12 cellular contexts compared by ENCODE assay signal in genomic region chr12:124700810-124701594, GRCh38.
A peak's percentile ranks its signal among the peaks of the same experiment; 100 is the strongest.
DNase-seq lines count a peak whose midpoint lies in the region; ATAC-seq and TF ChIP-seq lines count a peak whose summit lies in the region.
"Had no signal": no experiment of that assay in that cellular context is flagged by ENCODE, and none has a peak within 500 bp of the region (broad histone marks: within the 10 kb centered on the region; RNA-seq: fewer than 3 reads in every experiment).

No MANE protein-coding gene starts in this region.

- TF ChIP-seq POLR2A in gastrocnemius medialis (IDR thresholded peaks at IDR 0.05), result no peak

- intact Hi-C loops in gastrocnemius medialis (cut with DNase I; ENCODE audit: low total_unique reads), result no loop called here

- H3K4me3 ChIP-seq in cardiac fibroblast (replicated peaks in 1 of 2; ENCODE audit: low read depth in 2 of 2, low read length in 2 of 2) (no peak overlapping the region), gastrocnemius medialis (no peak overlapping the region)

- no peaks in the 10 kb centered on the region for H3K36me3 ChIP-seq in gastrocnemius medialis

- ATAC-seq in gastrocnemius medialis (peak; percentile 22 to 32), HG02610 (IDR thresholded peaks at IDR 0.05; ENCODE audit: unreplicated experiment) (no peak)

- in situ Hi-C loops in gastrocnemius medialis (cut with MboI; ENCODE audit: low sequenced_read_pairs in 4 of 4), result no loop called here

- H3K27me3 ChIP-seq in gastrocnemius medialis, result no peaks in the 10 kb centered on the region

- DNase-seq in GM03348 (ENCODE audit: low spot score), result peak; percentile 90
- peak; percentile 44 to 91 for DNase-seq in cardiac fibroblast (ENCODE audit: low read depth in 2 of 2)
- DNase-seq in iPS-NIHi7 (ENCODE audit: extremely low spot score), result peak; percentile 61
- no peak for DNase-seq in gastrocnemius medialis
- DNase-seq in NCI-H1048 (lab: John Stamatoyannopoulos, UW), result no peak
- no peak for DNase-seq in GM10266 (ENCODE audit: extremely low spot score)
- no peak for DNase-seq in DMS 273 (lab: John Stamatoyannopoulos, UW; ENCODE audit: unreplicated experiment)
- DNase-seq: activated CD4-positive, alpha-beta T cell treated with anti-CD3 and anti-CD28 coated beads, Interleukin-2, amount 10 ng/mL, durations not matched to agents 24 days and 14 days; activated naive CD8-positive, alpha-beta T cell treated with anti-CD3 and anti-CD28 coated beads, Interleukin-2, amount 10 ng/mL, durations not matched to agents 7 days and 5 days; GOT3; NCI-H1105 treated with DMSO at 0.1 percent for 48 hours had no signal

- H3K4me1 ChIP-seq in gastrocnemius medialis, result peaks cover 4 to 9% of the 10 kb centered on the region in 2 donors

- no peaks in the 10 kb centered on the region for H3K9me3 ChIP-seq in gastrocnemius medialis

- H3K27ac ChIP-seq in gastrocnemius medialis, result peak overlapping the region in 2 of 4 donors; percentile 33 to 43

- no peak for TF ChIP-seq CTCF in cardiac fibroblast (IDR thresholded peaks at IDR 0.05; ENCODE audit: low read depth, low read length)
- no peak for TF ChIP-seq CTCF in gastrocnemius medialis (IDR thresholded peaks at IDR 0.05 in 4 of 5, conservative IDR thresholded peaks at IDR 0.05 in 1 of 5)
- no peak for TF ChIP-seq CTCF in GM10266 (IDR thresholded peaks at IDR 0.05; ENCODE audit: control insufficient read depth, insufficient read depth, low read depth, missing control alignments)

Comparison
In these comparisons a context has a peak if more than half of its experiments do, and no peak if none do; other contexts are left out.
1. DNase-seq: peak in GM03348 (single experiment), cardiac fibroblast (2 of 2) and iPS-NIHi7 (single experiment); none in gastrocnemius medialis (0 of 2), NCI-H1048 (single experiment), GM10266 (single experiment) and DMS 273 (single experiment).